ENCODE assay signal across 11 cellular contexts in the genomic region with DNA sequence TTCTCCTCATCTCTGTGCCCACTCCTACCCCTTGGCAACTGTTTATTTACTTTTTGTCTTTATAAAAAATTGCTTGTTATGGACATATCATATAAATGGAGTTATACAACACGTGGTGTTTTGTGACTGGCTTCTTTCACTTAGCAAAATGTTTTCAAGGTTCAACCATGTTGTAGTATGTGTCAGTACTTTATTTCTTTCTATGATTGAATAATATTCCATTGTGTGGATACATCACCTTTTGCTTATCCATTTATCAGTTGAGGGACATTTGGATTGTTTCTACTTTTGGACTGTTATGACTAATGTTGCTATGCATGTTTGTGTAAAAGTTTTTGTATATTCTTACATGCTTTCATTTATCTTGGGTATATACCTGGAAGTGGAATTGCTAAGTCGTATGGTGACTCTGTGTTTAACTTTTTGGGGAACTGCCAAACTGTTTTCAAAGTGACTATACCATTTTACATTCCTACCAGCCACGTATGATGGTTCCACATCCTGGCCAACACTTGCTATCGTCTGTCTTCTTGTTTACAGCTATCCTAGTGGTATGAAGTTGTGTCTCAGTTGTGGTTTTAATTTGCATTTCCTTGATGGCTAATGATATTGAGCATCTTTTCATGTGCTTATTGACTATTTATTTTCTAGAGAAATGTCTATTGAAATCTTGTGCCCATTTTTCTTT.
DNase-seq lines count a peak whose midpoint lies in the region; ATAC-seq, FAIRE-seq and TF ChIP-seq lines count a peak whose summit lies in the region.
"Had no signal": no experiment of that assay in that cellular context is flagged by ENCODE, and none has a peak within 500 bp of the region (broad histone marks: within the 10 kb centered on the region; RNA-seq: fewer than 3 reads in every experiment).

No MANE protein-coding gene starts in this region.

- no peaks in the 10 kb centered on the region for H3K27me3 Mint-ChIP-seq in type B pancreatic cell

- H3K27me3 ChIP-seq in ovary, result no peaks in the 10 kb centered on the region

- TF ChIP-seq CTCF in ovary (IDR thresholded peaks at IDR 0.05), result no peak
- TF ChIP-seq CTCF in type B pancreatic cell (conservative IDR thresholded peaks at IDR 0.05), result no peak

- DNase-seq in GM12891 (ENCODE audit: insufficient read length, low spot score) (no peak), HT1080 (ENCODE audit: low read depth) (peak; percentile 81), fibroblast of gingiva (ENCODE audit: low read depth) (peak; percentile 21), ovary (no peak), DMS153 treated with DMSO at 0.1 percent for 48 hours (lab: John Stamatoyannopoulos, UW; ENCODE audit: unreplicated experiment) (no peak), type B pancreatic cell (ENCODE audit: extremely low spot score, unreplicated experiment) (no peak)
- DNase-seq: activated CD4-positive, alpha-beta T cell treated with anti-CD3 and anti-CD28 coated beads, Interleukin-2, amount 50 U/mL, for 48 hours; NCI-H146; SIG-M5 had no signal

- 94% methylated on average over 4 of the region's 4 CpGs for WGBS in ovary, 3 donors

- no peak overlapping the region for H3K27ac Mint-ChIP-seq in type B pancreatic cell

- H3K36me3 Mint-ChIP-seq in type B pancreatic cell, result no peaks in the 10 kb centered on the region

- TF ChIP-seq EP300 in ovary (IDR thresholded peaks at IDR 0.05), result no peak

- no peak overlapping the region for H3K4me3 Mint-ChIP-seq in type B pancreatic cell

- H3K4me1 ChIP-seq in ovary (ENCODE audit: insufficient read depth), result peaks cover 3% of the 10 kb centered on the region

- FAIRE-seq in GM12891 (lab: Jason Lieb, UNC), result peak; percentile 41

- no peaks in the 10 kb centered on the region for H3K9me3 ChIP-seq in ovary

- TF ChIP-seq POLR2A in GM12891 (IDR thresholded peaks at IDR 0.05; ENCODE audit: low read depth, low read length) (no peak), ovary (IDR thresholded peaks at IDR 0.05) (no peak)

- ATAC-seq in GM21381 (IDR thresholded peaks at IDR 0.05; ENCODE audit: unreplicated experiment) (peak; percentile 51), HG02884 (IDR thresholded peaks at IDR 0.05; ENCODE audit: unreplicated experiment) (no peak)

- peaks cover 4% of the 10 kb centered on the region for H3K9me3 Mint-ChIP-seq in type B pancreatic cell

- no peaks in the 10 kb centered on the region for H3K36me3 ChIP-seq in ovary

- H3K27ac ChIP-seq in ovary, result no peak overlapping the region

- H3K4me3 ChIP-seq in ovary, result no peak overlapping the region

- H3K4me1 Mint-ChIP-seq in type B pancreatic cell (ENCODE audit: unreplicated experiment), result peaks cover 41% of the 10 kb centered on the region

- intact Hi-C loops in ovary (cut with DNase I), result no loop called here

TF ChIP-seq in GM12891, 5 proteins besides CTCF, POLR2A, EP300 and RAD21:
- TF ChIP-seq POLR2AphosphoS5 (IDR thresholded peaks at IDR 0.05; ENCODE audit: low read depth, low read length) (no peak), SPI1 (IDR thresholded peaks at IDR 0.05; ENCODE audit: low read depth, low read length) (peak; percentile 9; the same call in 1 of the 2 replicates)
TF ChIP-seq in GM12891: peak in this region for 1.

Comparison
In these comparisons a context has a peak if more than half of its experiments do, and no peak if none do; other contexts are left out.
1. DNase-seq: peak in HT1080 (single experiment) and fibroblast of gingiva (single experiment); none in GM12891 (single experiment), ovary (0 of 5), DMS153 treated with DMSO at 0.1 percent for 48 hours (single experiment) and type B pancreatic cell (single experiment).